8 cellular contexts compared by ENCODE assay signal in genomic region chr2:218995972-218996644, GRCh38. TPM values are rescaled to one million over a fixed set of nuclear protein-coding genes. Genes with fewer than 3 reads are reported as not detected.
DNase-seq lines count a peak whose midpoint lies in the region; ATAC-seq and TF ChIP-seq lines count a peak whose summit lies in the region.

No MANE protein-coding gene starts in this region.

- H3K27me3 ChIP-seq in SK-N-SH (ENCODE audit: insufficient read depth) (no peaks in the 10 kb centered on the region), parathyroid adenoma (ENCODE audit: control insufficient read depth, insufficient read depth, low read length) (no peaks in the 10 kb centered on the region), tibial artery (peaks cover 14 to 98% of the 10 kb centered on the region in 2 donors)

- H3K9ac ChIP-seq in SK-N-SH (0 out of 2 replicates have a peak overlapping the region, but pooled peaks have one; percentile 20), parathyroid adenoma (peak overlapping the region; percentile 21)

- peak overlapping the region; percentile 73 for H3K4me2 ChIP-seq in SK-N-SH
- H3K4me2 ChIP-seq in parathyroid adenoma (ENCODE audit: low read length), result peak overlapping the region; percentile 64

- H3K27ac Mint-ChIP-seq in activated naive CD8-positive, alpha-beta T cell, result no peak overlapping the region

- H3K9me3 Mint-ChIP-seq in activated naive CD8-positive, alpha-beta T cell (ENCODE audit: low read depth), result no peaks in the 10 kb centered on the region

- H3K4me1 ChIP-seq in SK-N-SH (ENCODE audit: control insufficient read depth in 1 of 2, insufficient read depth in 2 of 2, low read depth in 1 of 2, low read length in 1 of 2), result peaks cover 0 to 61% of the 10 kb centered on the region in 2 experiments; a peak in 2 of 4 replicates
- peaks cover 40% of the 10 kb centered on the region for H3K4me1 ChIP-seq in parathyroid adenoma
- H3K4me1 ChIP-seq in tibial artery, result peaks cover 0 to 37% (median 31%) of the 10 kb centered on the region in 4 donors

- peak overlapping the region; percentile 47 for H3K4me3 Mint-ChIP-seq in activated naive CD8-positive, alpha-beta T cell

- H4K20me1 ChIP-seq in SK-N-SH (ENCODE audit: insufficient read depth), result no peaks in the 10 kb centered on the region

- H3K79me2 ChIP-seq in SK-N-SH (ENCODE audit: insufficient read depth) (no peaks in the 10 kb centered on the region), parathyroid adenoma (no peaks in the 10 kb centered on the region)

- H3F3A ChIP-seq in SK-N-SH (replicated peaks; ENCODE audit: insufficient read depth), result no peaks in the 10 kb centered on the region

- no peaks in the 10 kb centered on the region for H3K36me3 ChIP-seq in SK-N-SH (replicated peaks in 1 of 2; ENCODE audit: control insufficient read depth in 1 of 2, insufficient read depth in 2 of 2, low read length in 1 of 2)
- H3K36me3 ChIP-seq in parathyroid adenoma (ENCODE audit: control insufficient read depth, insufficient read depth, low read length), result no peaks in the 10 kb centered on the region
- H3K36me3 ChIP-seq in tibial artery, result no peaks in the 10 kb centered on the region

- TF ChIP-seq RAD21 in SK-N-SH (IDR thresholded peaks at IDR 0.05; ENCODE audit: low read length), result peak; percentile 96

- POLR2A ChIA-PET in SK-N-SH (lab: Yijun Ruan, JAX), result interaction anchor here (0.6 to 6.8 kb wide), 16 partner anchors 9 to 524 kb away, joined by 3 to 89 read pairs (median 4); partner anchors contain the start of genes CDK5R2 and FEV

- CTCF ChIA-PET in SK-N-SH (lab: Yijun Ruan, JAX), result interaction anchor here (0.5 to 12.8 kb wide), 40 partner anchors 8 to 282 kb away, joined by 3 to 258 read pairs (median 6); partner anchors contain the start of genes ABCB6, CFAP65, FEV and NHEJ1

- peak; percentile 93 for ATAC-seq in Right ventricle myocardium superior (ENCODE audit: poor library complexity)

- no peaks in the 10 kb centered on the region for H3K9me2 ChIP-seq in SK-N-SH

- H3K36me3 Mint-ChIP-seq in activated naive CD8-positive, alpha-beta T cell, result no peaks in the 10 kb centered on the region

- peaks cover 9% of the 10 kb centered on the region for H3K4me1 Mint-ChIP-seq in activated naive CD8-positive, alpha-beta T cell (ENCODE audit: low read depth)

- 0 out of 4 replicates have a peak, but pooled peaks of 1 of the 2 experiments have one; percentile 24 for TF ChIP-seq EP300 in SK-N-SH (IDR thresholded peaks at IDR 0.05; ENCODE audit: borderline replicate concordance in 1 of 2, low read depth in 1 of 2, low read length in 1 of 2)

- intact Hi-C loops in Right ventricle myocardium superior (cut with DNase I) (no loop called here), tibial artery (cut with DNase I; ENCODE audit: low total_unique reads) (no loop called here)

- peak; percentile 85 for TF ChIP-seq CTCF in SK-N-SH (IDR thresholded peaks at IDR 0.05)
- TF ChIP-seq CTCF in parathyroid adenoma (IDR thresholded peaks at IDR 0.05), result peak; percentile 96
- peak; percentile 81 to 90 for TF ChIP-seq CTCF in tibial artery (IDR thresholded peaks at IDR 0.05)

- H3K4me3 ChIP-seq in SK-N-SH (ENCODE audit: low read depth in 2 of 2, low read length in 1 of 2), result peak overlapping the region; percentile 57 to 61
- peak overlapping the region; percentile 3 for H3K4me3 ChIP-seq in parathyroid adenoma (ENCODE audit: low read depth, low read length)
- H3K4me3 ChIP-seq in tibial artery, result peak overlapping the region; percentile 8 to 39

- H3K9me3 ChIP-seq in SK-N-SH (no peaks in the 10 kb centered on the region), parathyroid adenoma (ENCODE audit: control insufficient read depth, low read length) (no peaks in the 10 kb centered on the region), tibial artery (no peaks in the 10 kb centered on the region)

- H2AFZ ChIP-seq in SK-N-SH (ENCODE audit: low read depth), result peak overlapping the region; percentile 83; the same call in 1 of the 2 replicates
- H2AFZ ChIP-seq in parathyroid adenoma, result peak overlapping the region; percentile 89

- H3K27me3 Mint-ChIP-seq in activated naive CD8-positive, alpha-beta T cell, result peaks cover 31% of the 10 kb centered on the region

- H3K27ac ChIP-seq in SK-N-SH (ENCODE audit: low read depth in 2 of 2, low read length in 1 of 2) (peak overlapping the region in 1 of 2 experiments; percentile 99; a peak in 2 of 4 replicates), parathyroid adenoma (peak overlapping the region; percentile 59), tibial artery (no peak overlapping the region)

- DNase-seq in AG08395 (ENCODE audit: low spot score) (peak; percentile 95), GM19240 (ENCODE audit: insufficient read length, low spot score) (peak; percentile 91), NAMALWA (ENCODE audit: low spot score) (peak; percentile 84), SK-N-SH (peak; percentile 96), Right ventricle myocardium superior (peak; percentile 87), tibial artery (peak; percentile 65 to 87)

- 16% methylated on average over 18 of the region's 42 CpGs for WGBS in SK-N-SH (ENCODE audit: low lambda C conversion rate)

TF ChIP-seq in SK-N-SH, 30 proteins besides CTCF, POLR2A, EP300 and RAD21 (continues in another document):
- TF ChIP-seq ZBTB33 (IDR thresholded peaks at IDR 0.05; ENCODE audit: borderline replicate concordance, low read depth) (no peak), CHD2 (IDR thresholded peaks at IDR 0.05; ENCODE audit: low read length, partially characterized antibody) (peak; percentile 54), YY1 (IDR thresholded peaks at IDR 0.05; ENCODE audit: low read depth) (no peak), SMC3 (IDR thresholded peaks at IDR 0.05; ENCODE audit: low read depth, low read length) (peak; percentile 91), GABPA (IDR thresholded peaks at IDR 0.05; ENCODE audit: low read depth) (no peak), FOXJ3 (CRISPR knock-in tag; IDR thresholded peaks at IDR 0.05) (peak; percentile 41; the same call in 1 of the 2 replicates), MXI1 (IDR thresholded peaks at IDR 0.05; ENCODE audit: low read depth, low read length) (peak; percentile 61; the same call in 1 of the 2 replicates), FOSL2 (IDR thresholded peaks at IDR 0.05; ENCODE audit: borderline replicate concordance, low read depth) (no peak), SIN3A (IDR thresholded peaks at IDR 0.05; ENCODE audit: borderline replicate concordance, low read depth, low read length) (no peak), PBX3 (IDR thresholded peaks at IDR 0.05) (no peak), TCF12 (IDR thresholded peaks at IDR 0.05) (no peak), NFIC (IDR thresholded peaks at IDR 0.05; ENCODE audit: borderline replicate concordance) (no peak)
- TF ChIP-seq, protein P1, sequence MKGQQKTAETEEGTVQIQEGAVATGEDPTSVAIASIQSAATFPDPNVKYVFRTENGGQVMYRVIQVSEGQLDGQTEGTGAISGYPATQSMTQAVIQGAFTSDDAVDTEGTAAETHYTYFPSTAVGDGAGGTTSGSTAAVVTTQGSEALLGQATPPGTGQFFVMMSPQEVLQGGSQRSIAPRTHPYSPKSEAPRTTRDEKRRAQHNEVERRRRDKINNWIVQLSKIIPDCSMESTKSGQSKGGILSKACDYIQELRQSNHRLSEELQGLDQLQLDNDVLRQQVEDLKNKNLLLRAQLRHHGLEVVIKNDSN (IDR thresholded peaks at IDR 0.05; ENCODE audit: borderline replicate concordance, low read depth), result no peak

RNA-seq across cellular contexts. Expression of gene CRYBA2, which starts 2.9 kb away (rescaled TPM):
- polyA plus RNA-seq in SK-N-SH (2012; rRNA removed), result not detected in 2 replicates
- polyA plus RNA-seq in SK-N-SH (2012; cell fraction: cytosol; rRNA removed), result 0.10 TPM in 1 of 2 replicates, not detected in the other
- not detected in 2 replicates for polyA plus RNA-seq in SK-N-SH (2012; cell fraction: nucleus; rRNA removed)
- total RNA-seq in Right ventricle myocardium superior, result not detected

RNA-seq across cellular contexts. Expression of gene FEV, which starts 11.1 kb away (rescaled TPM):
- 0.53 and 1.2 TPM in 2 replicates for polyA plus RNA-seq in SK-N-SH (2012; rRNA removed)
- 1.4 and 3.0 TPM in 2 replicates for polyA plus RNA-seq in SK-N-SH (2012; cell fraction: cytosol; rRNA removed)
- 0.80 and 2.9 TPM in 2 replicates for polyA plus RNA-seq in SK-N-SH (2012; cell fraction: nucleus; rRNA removed)
- total RNA-seq in Right ventricle myocardium superior, result not detected

RNA-seq across cellular contexts. Expression of gene CDK5R2, which starts 36.6 kb away (rescaled TPM):
- 0.19 and 0.26 TPM in 2 replicates for polyA plus RNA-seq in SK-N-SH (2012; rRNA removed)
- polyA plus RNA-seq in SK-N-SH (2012; cell fraction: cytosol; rRNA removed), result 0.35 and 0.56 TPM in 2 replicates
- polyA plus RNA-seq in SK-N-SH (2012; cell fraction: nucleus; rRNA removed), result 0.13 and 0.31 TPM in 2 replicates
- total RNA-seq in Right ventricle myocardium superior, result not detected

RNA-seq across cellular contexts. Expression of gene CFAP65, which starts 45.2 kb away (rescaled TPM):
- 0.95 and 1.7 TPM in 2 replicates for polyA plus RNA-seq in SK-N-SH (2012; rRNA removed)
- polyA plus RNA-seq in SK-N-SH (2012; cell fraction: cytosol; rRNA removed), result 0.42 and 0.73 TPM in 2 replicates
- 1.8 and 1.9 TPM in 2 replicates for polyA plus RNA-seq in SK-N-SH (2012; cell fraction: nucleus; rRNA removed)
- not detected for total RNA-seq in Right ventricle myocardium superior

Comparison
In these comparisons a context has a peak if more than half of its experiments do, and no peak if none do; other contexts are left out.
1. H3K4me3 ChIP-seq: peak in every context shown above with its lines; median percentile 59 in SK-N-SH; 24 in tibial artery; 3 in parathyroid adenoma.